In genomic region chr4:169150806-169151205, GRCh38 we compare ENCODE assay signal across 13 cellular contexts.
A peak's percentile ranks its signal among the peaks of the same experiment; 100 is the strongest.
DNase-seq lines count a peak whose midpoint lies in the region; ATAC-seq and TF ChIP-seq lines count a peak whose summit lies in the region.
"Had no signal": no experiment of that assay in that cellular context is flagged by ENCODE, and none has a peak within 500 bp of the region (broad histone marks: within the 10 kb centered on the region; RNA-seq: fewer than 3 reads in every experiment).

No MANE protein-coding gene starts in this region.

- in situ Hi-C loops in G401 (cut with HindIII; ENCODE audit: low sequenced_read_pairs), result no loop called here

- peak overlapping the region; percentile 84 for H3K27ac ChIP-seq in osteoblast (ENCODE audit: low read depth, low read length)

- H3K27me3 ChIP-seq in Caco-2 (replicated peaks; ENCODE audit: control insufficient read depth, insufficient read depth, low read length) (no peaks in the 10 kb centered on the region), osteoblast (ENCODE audit: insufficient read depth, low read length) (no peaks in the 10 kb centered on the region)

- peak overlapping the region; percentile 35 for H3K27ac Mint-ChIP-seq in Caco-2 (ENCODE audit: unreplicated experiment)
- peak overlapping the region; percentile 16 for H3K27ac Mint-ChIP-seq in endothelial cell (ENCODE audit: unreplicated experiment)
- H3K27ac Mint-ChIP-seq: B cell; CD4-positive, alpha-beta T cell had no signal

- H3K4me1 ChIP-seq in Caco-2 (peaks cover 33% of the 10 kb centered on the region), osteoblast (ENCODE audit: insufficient read depth, low read length) (peaks cover 74% of the 10 kb centered on the region)

- H3K27me3 Mint-ChIP-seq in Caco-2 (ENCODE audit: insufficient read depth, unreplicated experiment) (no peaks in the 10 kb centered on the region), endothelial cell (ENCODE audit: unreplicated experiment) (no peaks in the 10 kb centered on the region)
- H3K27me3 Mint-ChIP-seq: B cell; CD4-positive, alpha-beta T cell had no signal

- peaks cover 4% of the 10 kb centered on the region for H4K20me1 ChIP-seq in osteoblast (ENCODE audit: insufficient read depth, low read length)

- ATAC-seq in GM18519 (IDR thresholded peaks at IDR 0.05; ENCODE audit: low FRiP score, unreplicated experiment) (no peak), GM21367 (IDR thresholded peaks at IDR 0.05; ENCODE audit: unreplicated experiment) (no peak)

- peak in 1 of 2 experiments; percentile 15 for DNase-seq in Caco-2
- peak; percentile 85 for DNase-seq in amniotic epithelial cell (ENCODE audit: low read depth)
- no peak for DNase-seq in endothelial cell (ENCODE audit: low spot score)
- no peak for DNase-seq in osteoblast (ENCODE audit: insufficient read length, low spot score, missing footprints)
- no peak for DNase-seq in NCI-H2029 (lab: John Stamatoyannopoulos, UW)
- DNase-seq in G401 (ENCODE audit: low spot score), result no peak
- DNase-seq: C1 segment of cervical spinal cord; CD4-positive, alpha-beta T cell; DMS79; HCEC 1CT had no signal

- H3K79me2 ChIP-seq in osteoblast (ENCODE audit: insufficient read depth, low read length), result peaks cover 72% of the 10 kb centered on the region

- H3K9me3 ChIP-seq in Caco-2 (no peaks in the 10 kb centered on the region), osteoblast (ENCODE audit: low read depth, low read length) (no peaks in the 10 kb centered on the region)

- H3K36me3 ChIP-seq in Caco-2 (ENCODE audit: control insufficient read depth, insufficient read depth, low read length) (peaks cover 2% of the 10 kb centered on the region; the same call in 1 of the 2 replicates), osteoblast (ENCODE audit: insufficient read depth, low read length) (peaks cover 72% of the 10 kb centered on the region)

- no TSS peak for BruUV-seq in Caco-2 (replicated peaks; lab: Mats Ljungman, UMichigan)

- POLR2A ChIA-PET in Caco-2 (lab: Charles Lee), result no interaction called here

- intact Hi-C loops in Caco-2 (cut with micrococcal nuclease; ENCODE audit: unreplicated experiment), result loop anchor here (2.0 to 5.0 kb wide), 2 partner anchors 58 to 121 kb away; partner anchors contain the start of gene SH3RF1

- H3K9me3 Mint-ChIP-seq in Caco-2 (ENCODE audit: unreplicated experiment), result no peaks in the 10 kb centered on the region
- no peaks in the 10 kb centered on the region for H3K9me3 Mint-ChIP-seq in endothelial cell (ENCODE audit: unreplicated experiment)
- H3K9me3 Mint-ChIP-seq: CD4-positive, alpha-beta T cell had no signal

- H3K4me2 ChIP-seq in osteoblast (ENCODE audit: insufficient read depth, low read length), result peak overlapping the region; percentile 43

- no peak overlapping the region for H2AFZ ChIP-seq in osteoblast (ENCODE audit: low read length)

- H3K4me3 ChIP-seq in Caco-2 (ENCODE audit: low read depth, low read length) (no peak overlapping the region), osteoblast (ENCODE audit: insufficient read depth, low read length) (no peak overlapping the region)

- CTCF ChIA-PET in Caco-2 (lab: Charles Lee), result no interaction called here

- H3K4me3 Mint-ChIP-seq in Caco-2 (ENCODE audit: unreplicated experiment) (no peak overlapping the region), endothelial cell (ENCODE audit: unreplicated experiment) (no peak overlapping the region)
- H3K4me3 Mint-ChIP-seq: B cell; CD4-positive, alpha-beta T cell had no signal

- peaks cover 18% of the 10 kb centered on the region for H3K4me1 Mint-ChIP-seq in Caco-2 (ENCODE audit: low read depth, unreplicated experiment)
- H3K4me1 Mint-ChIP-seq in endothelial cell (ENCODE audit: unreplicated experiment), result peaks cover 18% of the 10 kb centered on the region

- TF ChIP-seq CTCF in Caco-2 (IDR thresholded peaks at IDR 0.05; ENCODE audit: insufficient read depth in 1 of 2, low read depth in 1 of 2, low read length in 1 of 2, severe bottlenecking in 1 of 2, unreplicated experiment in 1 of 2), result no peak
- TF ChIP-seq CTCF in endothelial cell (IDR thresholded peaks at IDR 0.05; ENCODE audit: unreplicated experiment), result no peak
- TF ChIP-seq CTCF in osteoblast (IDR thresholded peaks at IDR 0.05; ENCODE audit: extremely low read depth, low read depth, low read length), result no peak

- H3K36me3 Mint-ChIP-seq in Caco-2 (ENCODE audit: insufficient read depth, unreplicated experiment) (peaks cover 46% of the 10 kb centered on the region), endothelial cell (ENCODE audit: low read depth, unreplicated experiment) (peaks cover 21% of the 10 kb centered on the region)
